Comparison of ENCODE assay signal across 9 cellular contexts in genomic region chr3:155323063-155323666, GRCh38. TPM values are rescaled to one million over a fixed set of nuclear protein-coding genes. Genes with fewer than 3 reads are reported as not detected.
DNase-seq lines count a peak whose midpoint lies in the region; ATAC-seq and TF ChIP-seq lines count a peak whose summit lies in the region.
"Had no signal": no experiment of that assay in that cellular context is flagged by ENCODE, and none has a peak within 500 bp of the region (broad histone marks: within the 10 kb centered on the region; RNA-seq: fewer than 3 reads in every experiment).

No MANE protein-coding gene starts in this region.

- no peaks in the 10 kb centered on the region for H3K9me3 ChIP-seq in Caco-2
- H3K9me3 ChIP-seq in effector memory CD4-positive, alpha-beta T cell (ENCODE audit: control insufficient read depth, low read length) = no peaks in the 10 kb centered on the region

- no peak overlapping the region for H3K27ac ChIP-seq in effector memory CD4-positive, alpha-beta T cell (ENCODE audit: insufficient read depth, low read length, poor library complexity, severe bottlenecking)

- H3K9me3 Mint-ChIP-seq in Caco-2 (ENCODE audit: unreplicated experiment) = no peaks in the 10 kb centered on the region

- POLR2A ChIA-PET in Caco-2 (lab: Charles Lee) = no interaction called here

- no TSS peak for BruUV-seq in Caco-2 (replicated peaks; lab: Mats Ljungman, UMichigan)

- DNase-seq in Caco-2 = peak; percentile 41 to 48
- peak; percentile 10 for DNase-seq in NCI-H2171 (lab: John Stamatoyannopoulos, UW)
- DNase-seq in left cardiac atrium = no peak
- no peak for DNase-seq in sciatic nerve (ENCODE audit: low spot score)
- DNase-seq in effector memory CD4-positive, alpha-beta T cell = no peak

- H3K4me1 ChIP-seq in Caco-2 = no peaks in the 10 kb centered on the region
- no peaks in the 10 kb centered on the region for H3K4me1 ChIP-seq in effector memory CD4-positive, alpha-beta T cell (ENCODE audit: control insufficient read depth, insufficient read depth, low read length, poor library complexity, severe bottlenecking)

- CTCF ChIA-PET in Caco-2 (lab: Charles Lee) = interaction anchor here (1.6 kb wide), 1 partner anchor 379 kb away, joined by 4 read pairs; no protein-coding TSS in a partner anchor

- H3K27me3 ChIP-seq in Caco-2 (replicated peaks; ENCODE audit: control insufficient read depth, insufficient read depth, low read length) = no peaks in the 10 kb centered on the region
- no peaks in the 10 kb centered on the region for H3K27me3 ChIP-seq in effector memory CD4-positive, alpha-beta T cell (replicated peaks; ENCODE audit: control insufficient read depth, insufficient read depth, low read length, poor library complexity, severe bottlenecking)

- no peaks in the 10 kb centered on the region for H3K36me3 ChIP-seq in Caco-2 (ENCODE audit: control insufficient read depth, insufficient read depth, low read length)
- H3K36me3 ChIP-seq in effector memory CD4-positive, alpha-beta T cell (ENCODE audit: control insufficient read depth, insufficient read depth, low read length) = no peaks in the 10 kb centered on the region

- H3K27ac Mint-ChIP-seq in Caco-2 (ENCODE audit: unreplicated experiment) = no peak overlapping the region

- no peaks in the 10 kb centered on the region for H3K4me1 Mint-ChIP-seq in Caco-2 (ENCODE audit: low read depth, unreplicated experiment)

- no peak overlapping the region for H3K4me3 ChIP-seq in Caco-2 (ENCODE audit: low read depth, low read length)
- no peak overlapping the region for H3K4me3 ChIP-seq in WI38 (ENCODE audit: low read depth, low read length)
- H3K4me3 ChIP-seq in effector memory CD4-positive, alpha-beta T cell (ENCODE audit: insufficient read depth, low read depth, low read length, poor library complexity, severe bottlenecking) = no peak overlapping the region

- H3K27me3 Mint-ChIP-seq in Caco-2 (ENCODE audit: insufficient read depth, unreplicated experiment) = no peaks in the 10 kb centered on the region

- intact Hi-C loops in Caco-2 (cut with micrococcal nuclease; ENCODE audit: unreplicated experiment) = loop anchor here (1.0 to 10.0 kb wide), 4 partner anchors 138 to 565 kb away; partner anchors contain the start of gene MME
- intact Hi-C loops in left cardiac atrium (cut with DNase I) = loop anchor here (5.0 to 10.0 kb wide), 4 partner anchors 556 to 991 kb away; no protein-coding TSS in a partner anchor
- intact Hi-C loops in sciatic nerve (cut with DNase I) = no loop called here

- no peak overlapping the region for H3K4me3 Mint-ChIP-seq in Caco-2 (ENCODE audit: unreplicated experiment)

- ATAC-seq in GM18907 (IDR thresholded peaks at IDR 0.05; ENCODE audit: unreplicated experiment) (peak; percentile 92), HG03159 (IDR thresholded peaks at IDR 0.05; ENCODE audit: unreplicated experiment) (peak; percentile 88), left cardiac atrium (peak; percentile 73 to 74), sciatic nerve (peak; percentile 79)

- TF ChIP-seq CTCF in Caco-2 (IDR thresholded peaks at IDR 0.05; ENCODE audit: insufficient read depth in 1 of 2, low read depth in 1 of 2, low read length in 1 of 2, severe bottlenecking in 1 of 2, unreplicated experiment in 1 of 2) = peak; percentile 63 to 64
- peak; percentile 58 for TF ChIP-seq CTCF in WI38 (IDR thresholded peaks at IDR 0.05; ENCODE audit: low read depth, low read length)

- no peaks in the 10 kb centered on the region for H3K36me3 Mint-ChIP-seq in Caco-2 (ENCODE audit: insufficient read depth, unreplicated experiment)

RNA-seq across cellular contexts. Expression of gene STRIT1, which starts 29.7 kb away (rescaled TPM):
- total RNA-seq in Caco-2 (2022) = not detected in 2 replicates
- total RNA-seq in left cardiac atrium = not detected
- not detected for total RNA-seq in sciatic nerve
- total RNA-seq: activated CD8-positive, alpha-beta memory T cell treated with anti-CD3 and anti-CD28 coated beads for 36 hours had no signal

Comparison
In these comparisons a context has a peak if more than half of its experiments do, and no peak if none do; other contexts are left out.
1. DNase-seq: peak in Caco-2 (2 of 2) and NCI-H2171 (single experiment); none in left cardiac atrium (single experiment), sciatic nerve (single experiment) and effector memory CD4-positive, alpha-beta T cell (0 of 3).
2. Peak in every context shown above with its lines, with median percentiles within 50 percentile points of each other: ATAC-seq.